40 cellular contexts compared by ENCODE assay signal in genomic region chr2:916935-917334, GRCh38. TPM values are rescaled to one million over a fixed set of nuclear protein-coding genes. Genes with fewer than 3 reads are reported as not detected.
"Had no signal": no experiment of that assay in that cellular context is flagged by ENCODE, and none has a peak within 500 bp of the region (broad histone marks: within the 10 kb centered on the region; RNA-seq: fewer than 3 reads in every experiment).

No MANE protein-coding gene starts in this region.

- H3K27me3 ChIP-seq: MG63 had no signal

- H3K4me3 ChIP-seq: MG63 had no signal

- H3K36me3 ChIP-seq: MG63 had no signal

- H3K9me3 ChIP-seq: MG63 had no signal

- DNase-seq: Karpas-422, Kasumi-1, MG63, MM.1S, MV-4-11, NCI-H1048, NCI-H1092, NCI-H1092 treated with DMSO at 0.1 percent for 48 hours, NCI-H1105, NCI-H1105 treated with DMSO at 0.1 percent for 48 hours, NCI-H1417, NCI-H1417 treated with DMSO at 0.1 percent for 48 hours, NCI-H1436, NCI-H1436 treated with DMSO at 0.1 percent for 48 hours, NCI-H146, NCI-H1694, NCI-H1694 treated with DMSO at 0.1 percent for 48 hours, NCI-H187, NCI-H187 treated with DMSO at 0.1 percent for 48 hours, NCI-H1930, NCI-H2029, NCI-H2029 treated with DMSO at 0.1 percent for 48 hours, NCI-H2081, NCI-H2081 treated with DMSO at 0.1 percent for 48 hours, NCI-H2107, NCI-H2171, NCI-H2171 treated with DMSO at 0.1 percent for 48 hours, NCI-H2227 treated with DMSO at 0.1 percent for 48 hours, NCI-H226, NCI-H345, NCI-H446, NCI-H446 treated with DMSO at 0.1 percent for 48 hours, NCI-H510A, NCI-H510A treated with DMSO at 0.1 percent for 48 hours, NCI-H524, NCI-H524 treated with DMSO at 0.1 percent for 48 hours had no signal

RNA-seq across cellular contexts. Expression of gene SNTG2, which starts 33.7 kb away (rescaled TPM):
- total RNA-seq: LHCN-M2, M059J, MCF 10A, NCI-H460 had no signal
